Comparison of ENCODE assay signal across 29 cellular contexts in genomic region chr22:42189761-42190160, GRCh38.
"Had no signal": no experiment of that assay in that cellular context is flagged by ENCODE, and none has a peak within 500 bp of the region (broad histone marks: within the 10 kb centered on the region; RNA-seq: fewer than 3 reads in every experiment).

No MANE protein-coding gene starts in this region.

- H3K27me3 Mint-ChIP-seq: activated CD4-positive, alpha-beta memory T cell treated with anti-CD3 and anti-CD28 coated beads for 36 hours; activated CD4-positive, alpha-beta T cell treated with anti-CD3 and anti-CD28 coated beads for 36 hours; activated CD4-positive, alpha-beta T cell treated with anti-CD3 and anti-CD28 coated beads, Interleukin-2, amount 10 ng/mL, durations not matched to agents 24 days and 14 days; activated CD8-positive, alpha-beta memory T cell treated with anti-CD3 and anti-CD28 coated beads, Interleukin-2, amount 10 ng/mL, durations not matched to agents 7 days and 5 days; activated naive CD8-positive, alpha-beta T cell; effector memory CD8-positive, alpha-beta T cell had no signal

- H3K27me3 ChIP-seq: brain microvascular endothelial cell, esophagus squamous epithelium, gastroesophageal sphincter, heart right ventricle, hepatocyte had no signal

- H3K4me3 ChIP-seq: esophagus squamous epithelium, gastroesophageal sphincter, heart right ventricle, hepatocyte had no signal

- FAIRE-seq: astrocyte, colon had no signal

- H3K27ac ChIP-seq: brain microvascular endothelial cell, gastroesophageal sphincter, heart right ventricle, hepatocyte had no signal

- H2AFZ ChIP-seq: hepatocyte had no signal

- DNase-seq: activated CD4-positive, alpha-beta memory T cell treated with anti-CD3 and anti-CD28 coated beads for 36 hours; activated CD4-positive, alpha-beta T cell treated with anti-CD3 and anti-CD28 coated beads for 36 hours; activated CD4-positive, alpha-beta T cell treated with anti-CD3 and anti-CD28 coated beads, Interleukin-2, amount 10 ng/mL, durations not matched to agents 24 days and 14 days; activated CD4-positive, CD25-positive, alpha-beta regulatory T cell; activated CD4-positive, CD25-positive, alpha-beta regulatory T cell treated with anti-CD3 and anti-CD28 coated beads, Interleukin-2, amount 50 U/mL, for 72 hours; activated CD8-positive, alpha-beta memory T cell treated with anti-CD3 and anti-CD28 coated beads, Interleukin-2, amount 10 ng/mL, durations not matched to agents 7 days and 5 days; activated CD8-positive, alpha-beta memory T cell treated with anti-CD3 and anti-CD28 coated beads, Interleukin-2, amount 50 U/mL, for 4 hours; activated CD8-positive, alpha-beta T cell treated with anti-CD3 and anti-CD28 coated beads, Interleukin-2, amount 10 ng/mL, durations not matched to agents 7 days and 5 days; activated effector memory CD4-positive, alpha-beta T cell treated with Interleukin-2 at 50 U/mL for 16 hours; activated gamma-delta T cell treated with Interleukin-2 at 50 U/mL for 16 hours; activated naive CD4-positive, alpha-beta T cell treated with anti-CD3 and anti-CD28 coated beads, Interleukin-2, amount 50 U/mL, for 16 hours; activated naive CD4-positive, alpha-beta T cell treated with Interleukin-2 at 50 U/mL for 16 hours; activated T-cell treated with anti-CD3 and anti-CD28 coated beads, Interleukin-2, amount 50 U/mL, for 1 hour; activated T-cell treated with anti-CD3 and anti-CD28 coated beads, Interleukin-2, amount 50 U/mL, for 72 hours; amniotic stem cell; anterior cingulate cortex; brain microvascular endothelial cell; cortex of kidney; dermis blood vessel endothelial cell; effector CD4-positive, alpha-beta T cell; effector memory CD8-positive, alpha-beta T cell; esophagus squamous epithelium; heart right ventricle had no signal

- H3K4me3 Mint-ChIP-seq: activated CD4-positive, alpha-beta memory T cell treated with anti-CD3 and anti-CD28 coated beads for 36 hours; activated CD4-positive, alpha-beta T cell treated with anti-CD3 and anti-CD28 coated beads for 36 hours; activated CD4-positive, alpha-beta T cell treated with anti-CD3 and anti-CD28 coated beads, Interleukin-2, amount 10 ng/mL, durations not matched to agents 24 days and 14 days; activated CD8-positive, alpha-beta memory T cell treated with anti-CD3 and anti-CD28 coated beads, Interleukin-2, amount 10 ng/mL, durations not matched to agents 7 days and 5 days; activated CD8-positive, alpha-beta T cell treated with anti-CD3 and anti-CD28 coated beads, Interleukin-2, amount 10 ng/mL, durations not matched to agents 7 days and 5 days; activated naive CD8-positive, alpha-beta T cell; activated T-cell treated with anti-CD3 and anti-CD28 coated beads, Interleukin-2, amount 50 U/mL, for 72 hours; effector memory CD8-positive, alpha-beta T cell; T-helper 1 cell treated with Interleukin-12 subunit alpha and Interleukin-12 subunit beta and Interleukin-4 antibody, amounts not matched to agents 30 μg/mL and 1 μg/mL, for 36 hours had no signal

- H3K9me3 ChIP-seq: esophagus squamous epithelium, gastroesophageal sphincter, heart right ventricle had no signal

- H3K36me3 Mint-ChIP-seq: activated CD8-positive, alpha-beta memory T cell treated with anti-CD3 and anti-CD28 coated beads, Interleukin-2, amount 10 ng/mL, durations not matched to agents 7 days and 5 days had no signal

- H3K27ac Mint-ChIP-seq: activated CD4-positive, alpha-beta memory T cell treated with anti-CD3 and anti-CD28 coated beads for 36 hours; activated CD4-positive, alpha-beta T cell treated with anti-CD3 and anti-CD28 coated beads for 36 hours; activated CD4-positive, alpha-beta T cell treated with anti-CD3 and anti-CD28 coated beads, Interleukin-2, amount 10 ng/mL, durations not matched to agents 24 days and 14 days; activated CD8-positive, alpha-beta memory T cell treated with anti-CD3 and anti-CD28 coated beads, Interleukin-2, amount 10 ng/mL, durations not matched to agents 7 days and 5 days; activated naive CD8-positive, alpha-beta T cell; T-helper 1 cell treated with Interleukin-12 subunit alpha and Interleukin-12 subunit beta and Interleukin-4 antibody, amounts not matched to agents 30 μg/mL and 1 μg/mL, for 36 hours had no signal

- H3K4me2 ChIP-seq: hepatocyte had no signal

- ATAC-seq: activated CD4-positive, alpha-beta T cell treated with anti-CD3 and anti-CD28 coated beads for 36 hours; activated CD8-positive, alpha-beta memory T cell treated with anti-CD3 and anti-CD28 coated beads, Interleukin-2, amount 10 ng/mL, durations not matched to agents 7 days and 5 days; activated CD8-positive, alpha-beta T cell treated with anti-CD3 and anti-CD28 coated beads, Interleukin-2, amount 10 ng/mL, durations not matched to agents 7 days and 5 days; activated T-cell treated with anti-CD3 and anti-CD28 coated beads, Interleukin-2, amount 50 U/mL, for 72 hours; effector memory CD8-positive, alpha-beta T cell; gastroesophageal sphincter; heart right ventricle had no signal

- H3K9me3 Mint-ChIP-seq: activated CD4-positive, alpha-beta memory T cell treated with anti-CD3 and anti-CD28 coated beads for 36 hours; activated CD4-positive, alpha-beta T cell treated with anti-CD3 and anti-CD28 coated beads, Interleukin-2, amount 10 ng/mL, durations not matched to agents 24 days and 14 days; activated T-cell treated with anti-CD3 and anti-CD28 coated beads, Interleukin-2, amount 50 U/mL, for 72 hours; effector memory CD8-positive, alpha-beta T cell; T-helper 1 cell treated with Interleukin-12 subunit alpha and Interleukin-12 subunit beta and Interleukin-4 antibody, amounts not matched to agents 30 μg/mL and 1 μg/mL, for 36 hours had no signal

- H3K36me3 ChIP-seq: brain microvascular endothelial cell, esophagus squamous epithelium, heart right ventricle had no signal
